In the genomic region with DNA sequence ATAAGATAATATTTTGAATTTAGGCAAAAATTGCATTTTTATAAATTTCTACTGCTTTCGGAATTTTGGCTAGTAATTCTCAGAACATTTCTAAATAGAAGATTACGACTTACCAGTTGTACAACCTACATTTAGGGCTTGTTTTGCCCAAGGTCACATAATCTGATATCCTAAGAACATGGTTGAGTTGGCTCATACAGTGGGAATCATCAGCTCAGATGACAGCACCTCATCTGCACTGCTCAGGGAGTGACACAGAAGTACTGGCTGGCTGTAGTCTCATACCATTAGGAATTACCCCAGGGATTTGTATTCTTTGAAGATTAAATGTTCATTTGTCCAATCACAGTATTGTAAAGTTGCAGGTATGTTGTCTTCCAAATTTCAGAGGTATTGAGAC, we compare ENCODE assay signal across 17 cellular contexts.
DNase-seq lines count a peak whose midpoint lies in the region; ATAC-seq and TF ChIP-seq lines count a peak whose summit lies in the region.
"Had no signal": no experiment of that assay in that cellular context is flagged by ENCODE, and none has a peak within 500 bp of the region (broad histone marks: within the 10 kb centered on the region; RNA-seq: fewer than 3 reads in every experiment).

No MANE protein-coding gene starts in this region.

- H3K27ac Mint-ChIP-seq in nephron progenitor cell, result peak overlapping the region; percentile 21
- H3K27ac Mint-ChIP-seq: CD4-positive, alpha-beta memory T cell had no signal

- H3K4me1 Mint-ChIP-seq in nephron progenitor cell, result peaks cover 15% of the 10 kb centered on the region
- H3K4me1 Mint-ChIP-seq: CD4-positive, alpha-beta memory T cell had no signal

- H3K79me2 ChIP-seq in hepatocyte, result no peaks in the 10 kb centered on the region

- H3K27me3 ChIP-seq in left ventricle myocardium inferior (ENCODE audit: low read depth) (no peaks in the 10 kb centered on the region), brain microvascular endothelial cell (replicated peaks) (no peaks in the 10 kb centered on the region), hepatocyte (no peaks in the 10 kb centered on the region)

- no peak overlapping the region for H3K4me3 Mint-ChIP-seq in nephron progenitor cell
- H3K4me3 Mint-ChIP-seq: CD4-positive, alpha-beta memory T cell had no signal

- in situ Hi-C loops in brain microvascular endothelial cell (cut with HindIII; ENCODE audit: low pct_ligation_motif_present, low sequenced_read_pairs), result no loop called here

- TF ChIP-seq CTCF in left ventricle myocardium inferior (IDR thresholded peaks at IDR 0.05; ENCODE audit: borderline replicate concordance) (no peak), nephron progenitor cell (IDR thresholded peaks at IDR 0.05) (no peak), brain microvascular endothelial cell (IDR thresholded peaks at IDR 0.05; ENCODE audit: low read depth, low read length, missing control alignments) (no peak), hepatocyte (IDR thresholded peaks at IDR 0.05; ENCODE audit: poor library complexity) (no peak)

- H3K36me3 ChIP-seq in left ventricle myocardium inferior (no peaks in the 10 kb centered on the region), brain microvascular endothelial cell (replicated peaks) (no peaks in the 10 kb centered on the region), hepatocyte (replicated peaks; ENCODE audit: insufficient read depth, low read depth) (no peaks in the 10 kb centered on the region)

- WGBS in hepatocyte (ENCODE audit: low lambda C conversion rate, missing lambda C conversion rate), result 95% methylated on average over 2 of the region's 2 CpGs

- H3K27ac ChIP-seq in left ventricle myocardium inferior (replicated peaks) (no peak overlapping the region), brain microvascular endothelial cell (no peak overlapping the region), hepatocyte (no peak overlapping the region)
- H3K27ac ChIP-seq: GM23248 had no signal

- peaks cover 15% of the 10 kb centered on the region for H3K9me3 ChIP-seq in left ventricle myocardium inferior (replicated peaks)
- peaks cover 4% of the 10 kb centered on the region for H3K9me3 ChIP-seq in hepatocyte (ENCODE audit: low read depth)

- H3K4me3 ChIP-seq in left ventricle myocardium inferior (no peak overlapping the region), brain microvascular endothelial cell (ENCODE audit: low read depth, low read length) (no peak overlapping the region), hepatocyte (no peak overlapping the region)
- H3K4me3 ChIP-seq: GM23248 had no signal

- peaks cover 7% of the 10 kb centered on the region for H3K36me3 Mint-ChIP-seq in nephron progenitor cell (ENCODE audit: low read depth)
- H3K36me3 Mint-ChIP-seq: CD4-positive, alpha-beta memory T cell had no signal

- intact Hi-C loops in Right ventricle myocardium superior (cut with DNase I) (no loop called here), left ventricle myocardium inferior (cut with micrococcal nuclease) (no loop called here), left ventricle myocardium superior (cut with micrococcal nuclease) (no loop called here)

- DNase-seq in Right ventricle myocardium superior (no peak), left ventricle myocardium inferior (no peak), NCI-H2171 (lab: John Stamatoyannopoulos, UW) (peak; percentile 69), left ventricle myocardium superior (no peak), nephron progenitor cell (no peak), brain microvascular endothelial cell (no peak), NCI-H2081 (lab: John Stamatoyannopoulos, UW) (no peak), hepatocyte (ENCODE audit: low spot score) (no peak)
- DNase-seq: C1 segment of cervical spinal cord; Calu3; CD4-positive, alpha-beta memory T cell; COR-L47; DMS53; DMS79 treated with DMSO at 0.1 percent for 48 hours; GM23248; H7; HCEC 1CT had no signal

- peak; percentile 78 for ATAC-seq in Right ventricle myocardium superior (ENCODE audit: poor library complexity)
- peak; percentile 87 for ATAC-seq in left ventricle myocardium superior

- H3K4me2 ChIP-seq in hepatocyte, result no peak overlapping the region

- peaks cover 17% of the 10 kb centered on the region for H3K9me3 Mint-ChIP-seq in nephron progenitor cell

- H3K9me2 ChIP-seq in hepatocyte (replicated peaks; ENCODE audit: insufficient read depth), result no peaks in the 10 kb centered on the region

- H2AFZ ChIP-seq in hepatocyte, result no peak overlapping the region
- H2AFZ ChIP-seq: GM23248 had no signal

- no peaks in the 10 kb centered on the region for H3K27me3 Mint-ChIP-seq in nephron progenitor cell (ENCODE audit: low read depth, poor library complexity)
- H3K27me3 Mint-ChIP-seq: CD4-positive, alpha-beta memory T cell had no signal

- no peaks in the 10 kb centered on the region for H4K20me1 ChIP-seq in hepatocyte (ENCODE audit: insufficient read depth, poor library complexity, severe bottlenecking)

- H3K4me1 ChIP-seq in left ventricle myocardium inferior (peaks cover 5% of the 10 kb centered on the region), hepatocyte (ENCODE audit: insufficient read depth) (no peaks in the 10 kb centered on the region)
